Comparison of ENCODE assay signal across 8 cellular contexts in genomic region chr9:33167084-33167948, GRCh38. TPM values are rescaled to one million over a fixed set of nuclear protein-coding genes. Genes with fewer than 3 reads are reported as not detected.
DNase-seq lines count a peak whose midpoint lies in the region; ATAC-seq and TF ChIP-seq lines count a peak whose summit lies in the region.

TSS of gene B4GALT1 (minus strand) at chr9:33167336. CDS start at chr9:33167169, 167 bp downstream.

- no peak for TF ChIP-seq CTCF in GM12865 (IDR thresholded peaks at IDR 0.05; ENCODE audit: insufficient read depth, low read depth, low read length, missing control alignments)
- TF ChIP-seq CTCF in parathyroid adenoma (IDR thresholded peaks at IDR 0.05) = peak; percentile 24
- TF ChIP-seq CTCF in thyroid gland (IDR thresholded peaks at IDR 0.05) = peak in 1 of 6 experiments; percentile 11

- H3K27ac ChIP-seq in parathyroid adenoma = peak within 1 kb of the TSS; percentile 95
- H3K27ac ChIP-seq in thyroid gland = peak within 1 kb of the TSS; percentile 98 to 99 (median 99)

- peak within 1 kb of the TSS; percentile 75 for H3K4me3 ChIP-seq in GM12865 (ENCODE audit: low read depth, low read length)
- H3K4me3 ChIP-seq in parathyroid adenoma (ENCODE audit: low read depth, low read length) = peak within 1 kb of the TSS; percentile 93
- peak within 1 kb of the TSS; percentile 83 to 94 (median 87) for H3K4me3 ChIP-seq in thyroid gland (replicated peaks in 1 of 3)

- intact Hi-C loops in Right ventricle myocardium inferior (cut with DNase I) = loop anchor here (5.0 kb wide), 1 partner anchor 60 kb away; no protein-coding TSS in a partner anchor
- intact Hi-C loops in thyroid gland (cut with DNase I) = loop anchor here (5.0 kb wide), 1 partner anchor 85 kb away; no protein-coding TSS in a partner anchor

- peak within 1 kb of the TSS; percentile 91 for H3K9ac ChIP-seq in parathyroid adenoma

- peaks cover 29% of the 10 kb centered on the region for H3K79me2 ChIP-seq in parathyroid adenoma

- DNase-seq in GM12865 (ENCODE audit: low read depth) = peak; percentile 98
- peak; percentile 82 for DNase-seq in NCI-H1105 treated with DMSO at 0.1 percent for 48 hours (lab: John Stamatoyannopoulos, UW)
- DNase-seq in SW480 (ENCODE audit: low spot score) = peak; percentile 67
- peak; percentile 93 for DNase-seq in activated naive CD8-positive, alpha-beta T cell treated with anti-CD3 and anti-CD28 coated beads, Interleukin-2, amount 50 U/mL, for 16 hours (ENCODE audit: low read depth, low spot score)
- peak; percentile 98 for DNase-seq in Right ventricle myocardium inferior (ENCODE audit: missing footprints)
- peak; percentile 95 to 97 for DNase-seq in thyroid gland

- peak within 1 kb of the TSS; percentile 81 for H2AFZ ChIP-seq in parathyroid adenoma

- H3K36me3 ChIP-seq in parathyroid adenoma (ENCODE audit: control insufficient read depth, insufficient read depth, low read length) (no peaks in the 10 kb centered on the region), thyroid gland (no peaks in the 10 kb centered on the region)

- 2 to 10% methylated on average over 18 to 36 of the region's 101 CpGs for WGBS in thyroid gland, 2 donors

- peak; percentile 84 to 85 for TF ChIP-seq POLR2A in thyroid gland (IDR thresholded peaks at IDR 0.05)

- H3K27me3 ChIP-seq in parathyroid adenoma (ENCODE audit: control insufficient read depth, insufficient read depth, low read length) (no peaks in the 10 kb centered on the region), thyroid gland (no peaks in the 10 kb centered on the region)

- ATAC-seq in HG02642 (IDR thresholded peaks at IDR 0.05; ENCODE audit: poor library complexity, unreplicated experiment) (peak; percentile 64), Right ventricle myocardium inferior (peak; percentile 83)

- peak within 1 kb of the TSS; percentile 85 for H3K4me2 ChIP-seq in parathyroid adenoma (ENCODE audit: low read length)

- H3K9me3 ChIP-seq in parathyroid adenoma (ENCODE audit: control insufficient read depth, low read length) = no peaks in the 10 kb centered on the region
- H3K9me3 ChIP-seq in thyroid gland = no peaks in the 10 kb centered on the region

- H3K4me1 ChIP-seq in parathyroid adenoma (peaks cover 24% of the 10 kb centered on the region), thyroid gland (peaks cover 46 to 55% of the 10 kb centered on the region in 2 donors)

RNA-seq across cellular contexts. Expression of gene B4GALT1, which starts in this region (rescaled TPM):
- total RNA-seq in Right ventricle myocardium inferior = 43.6 TPM
- total RNA-seq in thyroid gland = 100 to 1,000 TPM in 3 of 4 donors, 10 to 100 TPM in 1; 88.3 to 119 (median 103) TPM

Comparison
In these comparisons a context has a peak if more than half of its experiments do, and no peak if none do; other contexts are left out.
1. Peak in every context shown above with its lines: DNase-seq, ATAC-seq, H3K4me3 ChIP-seq and H3K27ac ChIP-seq.